ENCODE assay signal across 8 cellular contexts in genomic region chr19:14081797-14082674, GRCh38. TPM values are rescaled to one million over a fixed set of nuclear protein-coding genes. Genes with fewer than 3 reads are reported as not detected.
A peak's percentile ranks its signal among the peaks of the same experiment; 100 is the strongest.
DNase-seq lines count a peak whose midpoint lies in the region; ATAC-seq and TF ChIP-seq lines count a peak whose summit lies in the region.

No MANE protein-coding gene starts in this region.

- TF ChIP-seq CTCF in BJ (IDR thresholded peaks at IDR 0.05; ENCODE audit: insufficient read depth, low read depth, low read length) = no peak
- no peak for TF ChIP-seq CTCF in OCI-LY1 (IDR thresholded peaks at IDR 0.05; ENCODE audit: low read length)
- no peak for TF ChIP-seq CTCF in cardiac fibroblast (IDR thresholded peaks at IDR 0.05; ENCODE audit: low read depth, low read length)
- TF ChIP-seq CTCF in thyroid gland (IDR thresholded peaks at IDR 0.05) = no peak

- H3K4me1 ChIP-seq in OCI-LY1 (ENCODE audit: insufficient read depth, low read length, severe bottlenecking) (peaks cover 18% of the 10 kb centered on the region), thyroid gland (peaks cover 14 to 28% of the 10 kb centered on the region in 2 donors)

- H3K79me2 ChIP-seq in OCI-LY1 (ENCODE audit: insufficient read depth, low read length) = no peaks in the 10 kb centered on the region

- no peaks in the 10 kb centered on the region for H3K27me3 Mint-ChIP-seq in memory B cell

- no peak overlapping the region for H3K27ac ChIP-seq in OCI-LY1 (ENCODE audit: low read depth, low read length, poor library complexity, severe bottlenecking)
- H3K27ac ChIP-seq in thyroid gland = peak overlapping the region; percentile 61 to 89 (median 72)

- CTCF ChIA-PET in BJ (lab: Yijun Ruan, JAX) = interaction anchor here (0.9 to 2.7 kb wide), 8 partner anchors 9 to 207 kb away, joined by 3 to 11 read pairs (median 4); partner anchors contain the start of genes ASF1B, IL27RA and MISP3

- peak overlapping the region; percentile 87 for H3K27ac Mint-ChIP-seq in memory B cell

- TF ChIP-seq POLR2A in thyroid gland (IDR thresholded peaks at IDR 0.05) = no peak

- intact Hi-C loops in thyroid gland (cut with DNase I) = no loop called here

- H2AFZ ChIP-seq in OCI-LY1 (ENCODE audit: low read length) = no peak overlapping the region; the same call in 1 of the 2 replicates

- H3K4me2 ChIP-seq in OCI-LY1 (ENCODE audit: low read length) = peak overlapping the region; percentile 99

- POLR2A ChIA-PET in BJ (lab: Charles Lee) = no interaction called here

- peaks cover 5% of the 10 kb centered on the region for H3K4me1 Mint-ChIP-seq in memory B cell

- H3K4me3 Mint-ChIP-seq in memory B cell = peak overlapping the region; percentile 91

- DNase-seq in BJ (ENCODE audit: low read depth) (no peak), cardiac fibroblast (ENCODE audit: low read depth in 2 of 2) (no peak), memory B cell (ENCODE audit: low spot score in 2 of 2) (peak; percentile 33 to 38), thyroid gland (peak; percentile 46 to 61), H4 (ENCODE audit: low spot score) (no peak), NCI-H748 treated with DMSO at 0.1 percent for 48 hours (lab: John Stamatoyannopoulos, UW) (no peak)

- H3K9me3 Mint-ChIP-seq in memory B cell = no peaks in the 10 kb centered on the region

- no peaks in the 10 kb centered on the region for H3K27me3 ChIP-seq in BJ (ENCODE audit: control insufficient read depth, insufficient read depth, low read length)
- no peaks in the 10 kb centered on the region for H3K27me3 ChIP-seq in OCI-LY1 (ENCODE audit: insufficient read depth, low read length)
- no peaks in the 10 kb centered on the region for H3K27me3 ChIP-seq in thyroid gland

- H3K9me3 ChIP-seq in OCI-LY1 (ENCODE audit: low read length) (no peaks in the 10 kb centered on the region), thyroid gland (no peaks in the 10 kb centered on the region)

- peak; percentile 9 for ATAC-seq in GM21515 (IDR thresholded peaks at IDR 0.05; ENCODE audit: unreplicated experiment)
- ATAC-seq in memory B cell (ENCODE audit: low read depth) = peak; percentile 23

- peak overlapping the region; percentile 80 for H3K9ac ChIP-seq in OCI-LY1 (ENCODE audit: low read length)

- H4K20me1 ChIP-seq in OCI-LY1 (ENCODE audit: insufficient read depth, low read length) = no peaks in the 10 kb centered on the region

- H3F3A ChIP-seq in OCI-LY1 (ENCODE audit: insufficient read depth, low read length) = no peaks in the 10 kb centered on the region

- no peaks in the 10 kb centered on the region for H3K9me2 ChIP-seq in OCI-LY1 (ENCODE audit: low read depth, low read length)

- H3K4me3 ChIP-seq in BJ (ENCODE audit: low read depth, low read length) = peak overlapping the region; percentile 73
- H3K4me3 ChIP-seq in OCI-LY1 (ENCODE audit: low read depth, low read length, poor library complexity, severe bottlenecking) = peak overlapping the region; percentile 82
- H3K4me3 ChIP-seq in cardiac fibroblast (replicated peaks in 1 of 2; ENCODE audit: low read depth in 2 of 2, low read length in 2 of 2) = peak overlapping the region; percentile 66 to 77
- peak overlapping the region; percentile 11 to 76 (median 60) for H3K4me3 ChIP-seq in thyroid gland (replicated peaks in 1 of 3)

- WGBS in thyroid gland, 2 donors = 18 to 31% methylated on average over 17 to 23 of the region's 24 CpGs

- H3K36me3 Mint-ChIP-seq in memory B cell = no peaks in the 10 kb centered on the region

- H3K36me3 ChIP-seq in BJ (ENCODE audit: control insufficient read depth, insufficient read depth, low read length) (no peaks in the 10 kb centered on the region), OCI-LY1 (ENCODE audit: insufficient read depth, low read length) (peaks cover 9% of the 10 kb centered on the region; the same call in 1 of the 2 replicates), thyroid gland (no peaks in the 10 kb centered on the region)

RNA-seq across cellular contexts. Expression of gene C19orf67, which starts 3.5 kb away (rescaled TPM):
- not detected in 2 replicates for polyA plus RNA-seq in BJ (2011; rRNA removed)
- polyA minus RNA-seq in BJ (2011; rRNA and poly(A)+ RNA removed) = not detected in 2 replicates
- total RNA-seq in thyroid gland = not detected
- total RNA-seq in H4 (2014; rRNA removed; shearing (Covaris generic)) = not detected in 2 replicates

RNA-seq across cellular contexts. Expression of gene SAMD1, which starts 8.5 kb away (rescaled TPM):
- polyA plus RNA-seq in BJ (2011; rRNA removed) = 7.4 and 9.2 TPM in 2 replicates
- 7.1 and 7.2 TPM in 2 replicates for polyA minus RNA-seq in BJ (2011; rRNA and poly(A)+ RNA removed)
- total RNA-seq in thyroid gland = 10 to 100 TPM; 15.2 to 27.3 (median 22.7) TPM
- total RNA-seq in H4 (2014; rRNA removed; shearing (Covaris generic)) = 20.0 and 21.8 TPM in 2 replicates

RNA-seq across cellular contexts. Expression of gene MISP3, which starts 9.4 kb away (rescaled TPM):
- polyA plus RNA-seq in BJ (2011; rRNA removed) = 0.39 and 0.58 TPM in 2 replicates
- not detected in 2 replicates for polyA minus RNA-seq in BJ (2011; rRNA and poly(A)+ RNA removed)
- total RNA-seq in thyroid gland = 1 to 10 TPM; 7.9 to 9.9 (median 9.1) TPM
- 0.35 and 3.3 TPM in 2 replicates for total RNA-seq in H4 (2014; rRNA removed; shearing (Covaris generic))

RNA-seq across cellular contexts. Expression of gene PALM3, which starts 20.2 kb away (rescaled TPM):
- polyA plus RNA-seq in BJ (2011; rRNA removed) = 0.15 and 0.17 TPM in 2 replicates
- 0.14 TPM in 1 of 2 replicates, not detected in the other for polyA minus RNA-seq in BJ (2011; rRNA and poly(A)+ RNA removed)
- total RNA-seq in thyroid gland = 1 to 10 TPM; 4.8 to 9.6 (median 6.8) TPM
- 1.4 and 2.0 TPM in 2 replicates for total RNA-seq in H4 (2014; rRNA removed; shearing (Covaris generic))

RNA-seq across cellular contexts. Expression of gene PRKACA, which starts 35.5 kb away (rescaled TPM):
- 15.6 and 35.4 TPM in 2 replicates for polyA plus RNA-seq in BJ (2011; rRNA removed)
- polyA minus RNA-seq in BJ (2011; rRNA and poly(A)+ RNA removed) = 19.2 and 27.1 TPM in 2 replicates
- total RNA-seq in thyroid gland = 10 to 100 TPM; 33.2 to 69.4 (median 55.5) TPM
- 36.9 and 48.1 TPM in 2 replicates for total RNA-seq in H4 (2014; rRNA removed; shearing (Covaris generic))

Comparison
In these comparisons a context has a peak if more than half of its experiments do, and no peak if none do; other contexts are left out.
1. DNase-seq: peak in memory B cell (2 of 2) and thyroid gland (2 of 2); none in BJ (single experiment), cardiac fibroblast (0 of 2), H4 (single experiment) and NCI-H748 treated with DMSO at 0.1 percent for 48 hours (single experiment).
2. Peak in every context shown above with its lines, with median percentiles within 50 percentile points of each other: H3K4me3 ChIP-seq.